19 cellular contexts compared by ENCODE assay signal in the genomic region with DNA sequence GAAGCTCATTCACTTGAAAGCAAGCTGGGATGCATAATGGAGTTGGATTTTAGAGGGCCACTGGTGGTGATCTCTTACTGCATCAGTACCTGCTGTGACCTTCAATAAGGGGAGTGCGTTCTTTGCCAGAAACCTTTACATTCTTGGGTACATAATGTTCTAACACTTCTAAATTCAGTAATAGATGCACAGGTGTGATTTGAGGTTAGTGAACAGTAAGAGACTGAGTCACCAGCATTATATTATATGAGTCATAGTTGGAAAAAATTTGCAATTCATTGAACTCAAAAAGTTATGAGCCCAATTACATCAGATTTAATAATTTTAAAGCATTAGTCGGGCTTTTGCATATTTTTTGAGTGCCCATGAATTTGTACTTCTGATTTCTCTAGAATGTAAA.
"Had no signal": no experiment of that assay in that cellular context is flagged by ENCODE, and none has a peak within 500 bp of the region (broad histone marks: within the 10 kb centered on the region; RNA-seq: fewer than 3 reads in every experiment).

No MANE protein-coding gene starts in this region.

- H3K27me3 ChIP-seq: body of pancreas, colonic mucosa, gastroesophageal sphincter, heart left ventricle, tibial nerve, vagina had no signal

- H3K9me3 ChIP-seq: body of pancreas, colonic mucosa, tibial nerve, vagina had no signal

- H3K27ac ChIP-seq: body of pancreas, colonic mucosa, gastroesophageal sphincter, heart left ventricle, skin epidermis, tibial nerve, vagina had no signal

- H3K4me3 ChIP-seq: body of pancreas, colonic mucosa, gastroesophageal sphincter, heart left ventricle, skin epidermis, tibial nerve, vagina had no signal

- H3K36me3 ChIP-seq: colonic mucosa, gastroesophageal sphincter, heart left ventricle, tibial nerve, vagina had no signal

- DNase-seq: activated B cell treated with CpG ODN at 0.5 μM for 24 hours; activated CD4-positive, alpha-beta memory T cell treated with anti-CD3 and anti-CD28 coated beads for 36 hours; activated CD4-positive, alpha-beta T cell treated with anti-CD3 and anti-CD28 coated beads for 4 hours; activated naive CD4-positive, alpha-beta T cell; activated naive CD8-positive, alpha-beta T cell treated with anti-CD3 and anti-CD28 coated beads for 36 hours; activated T-cell treated with anti-CD3 and anti-CD28 coated beads, Interleukin-2, amount 50 U/mL, for 1 hour; amniotic stem cell; body of pancreas; colonic mucosa; heart left ventricle; kidney glomerular epithelial cell; left ventricle myocardium superior; right cardiac atrium; stimulated activated CD4-positive, alpha-beta T cell treated with anti-CD3 and anti-CD28 coated beads, Interleukin-2, amount 100 ng/mL, for 48 hours; T-helper 9 cell had no signal

- H3K4me1 ChIP-seq: body of pancreas, colonic mucosa, gastroesophageal sphincter, heart left ventricle, tibial nerve, vagina had no signal
